13 cellular contexts compared by ENCODE assay signal in the genomic region with DNA sequence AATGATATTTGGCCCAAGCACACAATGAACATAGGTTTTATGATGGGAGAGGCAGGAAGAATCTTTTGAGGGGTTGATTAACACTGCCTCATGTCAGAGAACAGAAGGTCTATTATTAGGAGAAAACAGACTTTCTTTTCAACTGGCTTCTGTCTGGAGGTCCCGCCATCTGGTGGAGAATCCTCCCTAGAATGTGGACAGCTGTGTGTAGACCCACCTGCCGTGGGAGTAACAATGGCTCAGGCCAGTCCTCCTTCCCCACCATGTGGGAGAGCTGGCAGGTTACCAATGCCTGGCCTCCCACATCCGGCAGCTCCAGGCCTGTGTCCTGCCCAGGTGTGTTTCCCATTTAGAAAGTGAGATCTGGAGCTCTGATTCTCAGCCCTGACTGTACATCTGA.
DNase-seq lines count a peak whose midpoint lies in the region; ATAC-seq lines count a peak whose summit lies in the region.
"Had no signal": no experiment of that assay in that cellular context is flagged by ENCODE, and none has a peak within 500 bp of the region (broad histone marks: within the 10 kb centered on the region; RNA-seq: fewer than 3 reads in every experiment).

No MANE protein-coding gene starts in this region.

- no peak for ATAC-seq in naive thymus-derived CD4-positive, alpha-beta T cell
- no peak for ATAC-seq in GM19467 (IDR thresholded peaks at IDR 0.05; ENCODE audit: unreplicated experiment)
- no peak for ATAC-seq in GM21528 (IDR thresholded peaks at IDR 0.05; ENCODE audit: low FRiP score, unreplicated experiment)
- no peak for ATAC-seq in GM21717 (IDR thresholded peaks at IDR 0.05; ENCODE audit: unreplicated experiment)
- ATAC-seq: activated CD4-positive, CD25-positive, alpha-beta regulatory T cell treated with anti-CD3 and anti-CD28 coated beads, Interleukin-2, amount 50 U/mL, for 24 hours had no signal

- peak overlapping the region in 6 of 9 donors; percentile 37 to 76 (median 58) for H3K27ac Mint-ChIP-seq in naive thymus-derived CD4-positive, alpha-beta T cell

- no peak overlapping the region for H3K4me3 ChIP-seq in duodenal mucosa (ENCODE audit: low read depth in 1 of 2, low read length in 2 of 2)
- H3K4me3 ChIP-seq in naive thymus-derived CD4-positive, alpha-beta T cell (ENCODE audit: low read length), result no peak overlapping the region
- H3K4me3 ChIP-seq: tibial artery had no signal

- no peaks in the 10 kb centered on the region for H3K27me3 Mint-ChIP-seq in naive thymus-derived CD4-positive, alpha-beta T cell

- H3K4me1 ChIP-seq in duodenal mucosa (ENCODE audit: control insufficient read depth in 1 of 2, insufficient read depth in 2 of 2, low read length in 2 of 2), result no peaks in the 10 kb centered on the region
- H3K4me1 ChIP-seq in naive thymus-derived CD4-positive, alpha-beta T cell (ENCODE audit: control insufficient read depth in 2 of 2, insufficient read depth in 2 of 2, low read length in 2 of 2), result peaks cover 17 to 29% of the 10 kb centered on the region in 2 donors

- H3K9ac ChIP-seq in duodenal mucosa (ENCODE audit: low read depth in 1 of 2, low read length in 2 of 2), result no peak overlapping the region

- POLR2A ChIA-PET in naive thymus-derived CD4-positive, alpha-beta T cell (lab: Charles Lee), result interaction anchor here (0.9 kb wide), 1 partner anchor 14 kb away, joined by 5 read pairs; no protein-coding TSS in a partner anchor

- no peaks in the 10 kb centered on the region for H3K36me3 ChIP-seq in duodenal mucosa (ENCODE audit: control insufficient read depth in 1 of 2, insufficient read depth in 2 of 2, low read length in 2 of 2)
- no peaks in the 10 kb centered on the region for H3K36me3 ChIP-seq in naive thymus-derived CD4-positive, alpha-beta T cell (ENCODE audit: control insufficient read depth in 2 of 3, insufficient read depth in 3 of 3, low read length in 3 of 3)
- H3K36me3 ChIP-seq: tibial artery had no signal

- intact Hi-C loops in naive thymus-derived CD4-positive, alpha-beta T cell (cut with micrococcal nuclease), result no loop called here

- H3K27me3 ChIP-seq in duodenal mucosa (ENCODE audit: control insufficient read depth in 1 of 2, insufficient read depth in 2 of 2, low read length in 2 of 2), result no peaks in the 10 kb centered on the region
- no peaks in the 10 kb centered on the region for H3K27me3 ChIP-seq in naive thymus-derived CD4-positive, alpha-beta T cell (ENCODE audit: control insufficient read depth in 2 of 2, insufficient read depth in 2 of 2, low read length in 2 of 2)
- H3K27me3 ChIP-seq: tibial artery had no signal

- peaks cover 0 to 8% (median 0%) of the 10 kb centered on the region in 11 donors for H3K9me3 Mint-ChIP-seq in naive thymus-derived CD4-positive, alpha-beta T cell

- peak overlapping the region; percentile 0 for H3K27ac ChIP-seq in duodenal mucosa (ENCODE audit: low read depth, low read length)
- no peak overlapping the region for H3K27ac ChIP-seq in naive thymus-derived CD4-positive, alpha-beta T cell (ENCODE audit: low read depth, low read length)
- H3K27ac ChIP-seq: tibial artery had no signal

- no peak overlapping the region for H3K4me3 Mint-ChIP-seq in naive thymus-derived CD4-positive, alpha-beta T cell

- no peaks in the 10 kb centered on the region for H3K9me3 ChIP-seq in duodenal mucosa (ENCODE audit: control insufficient read depth in 1 of 2, low read length in 2 of 2)
- H3K9me3 ChIP-seq in naive thymus-derived CD4-positive, alpha-beta T cell (ENCODE audit: control insufficient read depth in 2 of 3, low read length in 3 of 3), result no peaks in the 10 kb centered on the region
- H3K9me3 ChIP-seq: tibial artery had no signal

- H3K4me1 Mint-ChIP-seq in naive thymus-derived CD4-positive, alpha-beta T cell, result peaks cover 23 to 59% (median 44%) of the 10 kb centered on the region in 7 donors

- DNase-seq in DMS153 treated with DMSO at 0.1 percent for 48 hours (lab: John Stamatoyannopoulos, UW; ENCODE audit: unreplicated experiment) (peak; percentile 29), NCI-H345 treated with DMSO at 0.1 percent for 48 hours (lab: John Stamatoyannopoulos, UW; ENCODE audit: unreplicated experiment) (peak; percentile 48), mucosa of gallbladder (ENCODE audit: low spot score) (no peak)
- no peak for DNase-seq in naive thymus-derived CD4-positive, alpha-beta T cell
- DNase-seq: DMS79; Karpas-422; stimulated activated CD4-positive, alpha-beta T cell treated with anti-CD3 and anti-CD28 coated beads, Interleukin-4, amount 100 ng/mL, for 4 hours; tibial artery had no signal

- CTCF ChIA-PET in naive thymus-derived CD4-positive, alpha-beta T cell (lab: Charles Lee), result interaction anchor here (0.9 to 1.0 kb wide), 3 partner anchors 60 to 124 kb away, joined by 3 to 4 read pairs (median 3); no protein-coding TSS in a partner anchor

- peaks cover 0 to 10% (median 0%) of the 10 kb centered on the region in 5 donors for H3K36me3 Mint-ChIP-seq in naive thymus-derived CD4-positive, alpha-beta T cell

Comparison
In these comparisons a context has a peak if more than half of its experiments do, and no peak if none do; other contexts are left out.
1. DNase-seq: peak in DMS153 treated with DMSO at 0.1 percent for 48 hours (single experiment) and NCI-H345 treated with DMSO at 0.1 percent for 48 hours (single experiment); none in naive thymus-derived CD4-positive, alpha-beta T cell (0 of 9) and mucosa of gallbladder (single experiment).